25 cellular contexts compared by ENCODE assay signal in genomic region chr5:156128026-156128425, GRCh38.
DNase-seq lines count a peak whose midpoint lies in the region; ATAC-seq and TF ChIP-seq lines count a peak whose summit lies in the region.
"Had no signal": no experiment of that assay in that cellular context is flagged by ENCODE, and none has a peak within 500 bp of the region (broad histone marks: within the 10 kb centered on the region; RNA-seq: fewer than 3 reads in every experiment).

No MANE protein-coding gene starts in this region.

- H3K9me3 ChIP-seq in mesenchymal stem cell (ENCODE audit: control insufficient read depth, low read length), result no peaks in the 10 kb centered on the region
- H3K9me3 ChIP-seq: BE2C, Caco-2, esophagus squamous epithelium, gastroesophageal sphincter, lower lobe of right lung, MG63, psoas muscle had no signal

- peak overlapping the region; percentile 40 for H3K4me3 Mint-ChIP-seq in natural killer cell treated with Interleukin-12 subunit alpha and Interleukin-12 subunit beta and Interleukin-15 and Interleukin-18, amount 100 ng/mL, for 72 hours
- H3K4me3 Mint-ChIP-seq in natural killer cell, result no peak overlapping the region
- H3K4me3 Mint-ChIP-seq: endodermal cell; H9; T-helper 2 cell treated with Interferon-gamma antibody and Interleukin-4, amounts not matched to agents 5 μg/mL and 100 μg/mL, for 36 hours had no signal

- H2AK5ac ChIP-seq in mesenchymal stem cell (ENCODE audit: low read length, severe bottlenecking), result no peak overlapping the region

- H2AFZ ChIP-seq in mesenchymal stem cell (ENCODE audit: low read depth, low read length), result no peak overlapping the region

- no peak for ATAC-seq in natural killer cell treated with Interleukin-12 subunit alpha and Interleukin-12 subunit beta and Interleukin-15 and Interleukin-18, amount 100 ng/mL, for 72 hours
- ATAC-seq in natural killer cell, result no peak
- peak; percentile 72 for ATAC-seq in GM21526 (IDR thresholded peaks at IDR 0.05; ENCODE audit: low FRiP score, unreplicated experiment)
- ATAC-seq in HG03378 (IDR thresholded peaks at IDR 0.05; ENCODE audit: unreplicated experiment), result peak; percentile 81
- ATAC-seq in GM21528 (IDR thresholded peaks at IDR 0.05; ENCODE audit: low FRiP score, unreplicated experiment), result no peak
- no peak for ATAC-seq in HG03457 (IDR thresholded peaks at IDR 0.05; ENCODE audit: unreplicated experiment)
- ATAC-seq: gastroesophageal sphincter, lower lobe of right lung, psoas muscle had no signal

- no peak overlapping the region for H3K27ac ChIP-seq in mesenchymal stem cell (ENCODE audit: low read length, poor library complexity, severe bottlenecking)
- H3K27ac ChIP-seq: esophagus squamous epithelium, gastroesophageal sphincter, lower lobe of right lung, psoas muscle, SK-N-MC had no signal

- no peaks in the 10 kb centered on the region for H3K4me1 ChIP-seq in mesenchymal stem cell (ENCODE audit: control insufficient read depth, insufficient read depth, low read depth, low read length)
- H3K4me1 ChIP-seq: BE2C, esophagus squamous epithelium, gastroesophageal sphincter, lower lobe of right lung, psoas muscle had no signal

- intact Hi-C loops in natural killer cell (cut with micrococcal nuclease), result no loop called here

- H3K4ac ChIP-seq in mesenchymal stem cell (ENCODE audit: low read depth in 1 of 2, low read length in 2 of 2), result no peak overlapping the region

- no peak overlapping the region for H2BK12ac ChIP-seq in mesenchymal stem cell (ENCODE audit: low read length in 2 of 2)

- no peak overlapping the region for H4K91ac ChIP-seq in mesenchymal stem cell (ENCODE audit: low read length)

- DNase-seq in natural killer cell treated with Interleukin-12 subunit alpha and Interleukin-12 subunit beta and Interleukin-15 and Interleukin-18, amount 100 ng/mL, for 72 hours (ENCODE audit: low spot score), result no peak
- DNase-seq in natural killer cell (no peak), mesenchymal stem cell (peak; percentile 17), NCI-H226 (no peak)
- DNase-seq: activated CD4-positive, alpha-beta T cell treated with anti-CD3 and anti-CD28 coated beads, Interleukin-2, amount 50 U/mL, for 4 hours; BE2C; Caco-2; cortex of kidney; DMS79 treated with DMSO at 0.1 percent for 48 hours; endodermal cell; esophagus squamous epithelium; H9; hypothalamus; lower lobe of right lung; MG63; NCI-H146; NCI-H524 treated with DMSO at 0.1 percent for 48 hours; psoas muscle had no signal

- no peak overlapping the region for H2BK5ac ChIP-seq in mesenchymal stem cell (ENCODE audit: low read depth, low read length, poor library complexity, severe bottlenecking)

- no peak overlapping the region for H2BK15ac ChIP-seq in mesenchymal stem cell (ENCODE audit: low read depth, poor library complexity, severe bottlenecking)

- no peak overlapping the region for H3K4me3 ChIP-seq in mesenchymal stem cell (ENCODE audit: insufficient read depth in 1 of 2, low read depth in 1 of 2, low read length in 2 of 2)
- H3K4me3 ChIP-seq: esophagus squamous epithelium, gastroesophageal sphincter, lower lobe of right lung, MG63, psoas muscle, SK-N-MC had no signal

- WGBS in mesenchymal stem cell, result 100% methylated on average over 1 of the region's 2 CpGs

- H3K23ac ChIP-seq in mesenchymal stem cell (ENCODE audit: low read length in 2 of 2), result no peak overlapping the region

- no peak overlapping the region for H3K9ac ChIP-seq in mesenchymal stem cell (ENCODE audit: low read length)

- H2BK120ac ChIP-seq in mesenchymal stem cell (ENCODE audit: low read depth, low read length), result no peak overlapping the region

- no peaks in the 10 kb centered on the region for H3K79me1 ChIP-seq in mesenchymal stem cell (replicated peaks; ENCODE audit: low read length, poor library complexity, severe bottlenecking)

- no peak overlapping the region for H3K14ac ChIP-seq in mesenchymal stem cell (ENCODE audit: low read length in 2 of 2)

- H3K18ac ChIP-seq in mesenchymal stem cell (ENCODE audit: low read depth in 1 of 2, low read length in 2 of 2), result no peak overlapping the region

- no peaks in the 10 kb centered on the region for H3K27me3 Mint-ChIP-seq in natural killer cell treated with Interleukin-12 subunit alpha and Interleukin-12 subunit beta and Interleukin-15 and Interleukin-18, amount 100 ng/mL, for 72 hours
- no peaks in the 10 kb centered on the region for H3K27me3 Mint-ChIP-seq in natural killer cell (ENCODE audit: low read depth in 2 of 2)

- no peaks in the 10 kb centered on the region for H3K36me3 Mint-ChIP-seq in natural killer cell treated with Interleukin-12 subunit alpha and Interleukin-12 subunit beta and Interleukin-15 and Interleukin-18, amount 100 ng/mL, for 72 hours
- no peaks in the 10 kb centered on the region for H3K36me3 Mint-ChIP-seq in natural killer cell

- TF ChIP-seq CTCF in natural killer cell (IDR thresholded peaks at IDR 0.05), result no peak

- H3K27ac Mint-ChIP-seq in natural killer cell treated with Interleukin-12 subunit alpha and Interleukin-12 subunit beta and Interleukin-15 and Interleukin-18, amount 100 ng/mL, for 72 hours, result peak overlapping the region in 1 of 2 donors; percentile 53
- no peak overlapping the region for H3K27ac Mint-ChIP-seq in natural killer cell
- H3K27ac Mint-ChIP-seq: endodermal cell; H9; T-helper 2 cell treated with Interferon-gamma antibody and Interleukin-4, amounts not matched to agents 5 μg/mL and 100 μg/mL, for 36 hours had no signal

- no peaks in the 10 kb centered on the region for H3K9me3 Mint-ChIP-seq in natural killer cell treated with Interleukin-12 subunit alpha and Interleukin-12 subunit beta and Interleukin-15 and Interleukin-18, amount 100 ng/mL, for 72 hours
- H3K9me3 Mint-ChIP-seq in natural killer cell, result no peaks in the 10 kb centered on the region
- H3K9me3 Mint-ChIP-seq: endodermal cell; H9; T-helper 2 cell treated with Interferon-gamma antibody and Interleukin-4, amounts not matched to agents 5 μg/mL and 100 μg/mL, for 36 hours had no signal

- H3K4me1 Mint-ChIP-seq in natural killer cell treated with Interleukin-12 subunit alpha and Interleukin-12 subunit beta and Interleukin-15 and Interleukin-18, amount 100 ng/mL, for 72 hours (ENCODE audit: low read depth in 2 of 2), result peaks cover 0 to 5% of the 10 kb centered on the region in 2 donors
- H3K4me1 Mint-ChIP-seq in natural killer cell, result no peaks in the 10 kb centered on the region
- H3K4me1 Mint-ChIP-seq: endodermal cell, H9 had no signal

- H3K27me3 ChIP-seq in mesenchymal stem cell (ENCODE audit: control insufficient read depth in 1 of 2, insufficient read depth in 1 of 2, low read length in 2 of 2), result no peaks in the 10 kb centered on the region
- H3K27me3 ChIP-seq: BE2C, esophagus squamous epithelium, gastroesophageal sphincter, MG63 had no signal

- no peak overlapping the region for H4K8ac ChIP-seq in mesenchymal stem cell (ENCODE audit: low read length)

- H3K36me3 ChIP-seq in mesenchymal stem cell (ENCODE audit: control insufficient read depth in 1 of 2, insufficient read depth in 2 of 2, low read depth in 1 of 2, low read length in 2 of 2), result no peaks in the 10 kb centered on the region
- H3K36me3 ChIP-seq: BE2C, esophagus squamous epithelium, gastroesophageal sphincter, lower lobe of right lung, MG63 had no signal

- H3K4me2 ChIP-seq in mesenchymal stem cell (ENCODE audit: low read length, poor library complexity, severe bottlenecking), result no peak overlapping the region

Comparison
In these comparisons a context has a peak if more than half of its experiments do, and no peak if none do; other contexts are left out.
1. ATAC-seq: peak in GM21526 (single experiment) and HG03378 (single experiment); none in natural killer cell treated with Interleukin-12 subunit alpha and Interleukin-12 subunit beta and Interleukin-15 and Interleukin-18, amount 100 ng/mL, for 72 hours (0 of 2), natural killer cell (0 of 3), GM21528 (single experiment) and HG03457 (single experiment).